1 cellular context compared by ENCODE assay signal in genomic region chr20:32752458-32753250, GRCh38.
TF ChIP-seq lines count a peak whose summit lies in the region.

No MANE protein-coding gene starts in this region.

TF ChIP-seq in K562, 482 proteins besides CTCF, POLR2A, EP300 and RAD21 (continued from another document and continues in another):
- no peak for TF ChIP-seq NCOA4 (IDR thresholded peaks at IDR 0.05; ENCODE audit: partially characterized antibody)
- peak; percentile 52 to 87 for TF ChIP-seq MNT (conservative IDR thresholded peaks at IDR 0.05)
- TF ChIP-seq GATAD2B (IDR thresholded peaks at IDR 0.05; ENCODE audit: borderline replicate concordance), result peak; percentile 90
- no peak for TF ChIP-seq NELFE (IDR thresholded peaks at IDR 0.05; ENCODE audit: insufficient read depth, insufficient read length)
- TF ChIP-seq CHD7 (IDR thresholded peaks at IDR 0.05; ENCODE audit: low read depth, low read length), result no peak
- TF ChIP-seq USF2 (CRISPR knock-in tag; IDR thresholded peaks at IDR 0.05), result no peak
- no peak for TF ChIP-seq ZNF253 (CRISPR knock-in tag; conservative IDR thresholded peaks at IDR 0.05)
- TF ChIP-seq ZNF592 (IDR thresholded peaks at IDR 0.05), result peak; percentile 60
- peak; percentile 67 for TF ChIP-seq ZFX (CRISPR knock-in tag; IDR thresholded peaks at IDR 0.05)
- TF ChIP-seq ZNF134 (CRISPR knock-in tag; conservative IDR thresholded peaks at IDR 0.05), result no peak; the same call in 1 of the 2 replicates
- no peak for TF ChIP-seq PHTF2 (CRISPR knock-in tag; IDR thresholded peaks at IDR 0.05)
- no peak for TF ChIP-seq ARID4B (CRISPR knock-in tag; IDR thresholded peaks at IDR 0.05)
- TF ChIP-seq NFATC3 (IDR thresholded peaks at IDR 0.05), result peak; percentile 91; the same call in 1 of the 2 replicates
- TF ChIP-seq MAX (CRISPR knock-in tag; IDR thresholded peaks at IDR 0.05), result peak; percentile 62
- no peak for TF ChIP-seq DNMT1 (IDR thresholded peaks at IDR 0.05)
- peak; percentile 93 for TF ChIP-seq NBN (IDR thresholded peaks at IDR 0.05; ENCODE audit: low read depth)
- TF ChIP-seq NR1H2 (CRISPR knock-in tag; IDR thresholded peaks at IDR 0.05), result no peak
- peak; percentile 99 for TF ChIP-seq SMARCA4 (IDR thresholded peaks at IDR 0.05)
- no peak for TF ChIP-seq IRF9 (tag; IDR thresholded peaks at IDR 0.05)
- TF ChIP-seq SAFB2 (IDR thresholded peaks at IDR 0.05; ENCODE audit: borderline replicate concordance, low read depth, low read length, severe bottlenecking), result no peak
- TF ChIP-seq SIRT6 (IDR thresholded peaks at IDR 0.05; ENCODE audit: low read depth, low read length), result no peak
- TF ChIP-seq PURB (CRISPR knock-in tag; IDR thresholded peaks at IDR 0.05; ENCODE audit: low read depth), result no peak
- peak in 1 of 2 experiments; percentile 91; a peak in 2 of 4 replicates for TF ChIP-seq NONO (IDR thresholded peaks at IDR 0.05; ENCODE audit: low read depth in 2 of 2, low read length in 1 of 2)
- peak; percentile 99 for TF ChIP-seq CXXC5 (CRISPR knock-in tag; IDR thresholded peaks at IDR 0.05)
- no peak for TF ChIP-seq ZNF780A (CRISPR knock-in tag; IDR thresholded peaks at IDR 0.05)
- TF ChIP-seq HNRNPH1 (optimal IDR thresholded peaks at IDR 0.05; ENCODE audit: low read depth, low read length), result no peak
- peak; percentile 66 for TF ChIP-seq TAF9B (IDR thresholded peaks at IDR 0.05; ENCODE audit: partially characterized antibody)
- no peak for TF ChIP-seq ZNF3 (CRISPR knock-in tag; IDR thresholded peaks at IDR 0.05)
- no peak for TF ChIP-seq SUPT5H (IDR thresholded peaks at IDR 0.05)
- peak; percentile 53; the same call in 1 of the 2 replicates for TF ChIP-seq CREB3L1 (IDR thresholded peaks at IDR 0.05; ENCODE audit: borderline replicate concordance, low read depth)
